ENCODE assay signal across 19 cellular contexts in the genomic region with DNA sequence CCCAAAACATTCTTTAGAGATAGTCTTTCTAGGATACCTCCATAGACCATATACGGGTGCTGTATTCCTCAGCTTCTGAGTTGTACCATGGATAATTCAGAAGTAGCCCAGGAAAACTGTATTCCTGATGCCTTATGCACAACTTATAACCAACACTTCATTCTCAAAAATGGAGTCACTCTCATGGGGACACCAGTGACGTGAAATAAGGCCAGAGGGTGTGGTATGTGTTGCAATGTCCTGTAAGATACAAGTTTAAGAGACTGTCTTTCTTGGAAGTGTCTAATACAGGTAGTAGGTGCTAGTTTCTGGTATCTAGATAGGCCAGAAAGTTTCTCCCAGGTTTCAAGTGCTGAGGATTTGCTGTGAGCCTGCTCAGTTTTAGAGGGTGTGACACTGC. TPM values are rescaled to one million over a fixed set of nuclear protein-coding genes. Genes with fewer than 3 reads are reported as not detected.
DNase-seq lines count a peak whose midpoint lies in the region; ATAC-seq and TF ChIP-seq lines count a peak whose summit lies in the region.
"Had no signal": no experiment of that assay in that cellular context is flagged by ENCODE, and none has a peak within 500 bp of the region (broad histone marks: within the 10 kb centered on the region; RNA-seq: fewer than 3 reads in every experiment).

No MANE protein-coding gene starts in this region.

- CTCF ChIA-PET in activated CD8-positive, alpha-beta T cell treated with anti-CD3 and anti-CD28 coated beads for 36 hours (lab: Charles Lee), result interaction anchor here (2.1 kb wide), 1 partner anchor 229 kb away, joined by 7 read pairs; no protein-coding TSS in a partner anchor
- CTCF ChIA-PET in activated CD8-positive, alpha-beta T cell treated with anti-CD3 and anti-CD28 coated beads, Interleukin-2, amount 10 ng/mL, durations not matched to agents 7 days and 5 days (lab: Charles Lee), result no interaction called here

- no peak for ATAC-seq in activated CD8-positive, alpha-beta T cell treated with anti-CD3 and anti-CD28 coated beads for 36 hours
- ATAC-seq in activated CD8-positive, alpha-beta T cell treated with anti-CD3 and anti-CD28 coated beads, Interleukin-2, amount 10 ng/mL, durations not matched to agents 7 days and 5 days, result no peak
- ATAC-seq in stimulated activated naive CD8-positive, alpha-beta T cell treated with anti-CD3 and anti-CD28 coated beads, Interleukin-15, amount 100 ng/mL, for 72 hours, result peak; percentile 71
- no peak for ATAC-seq in stimulated activated naive CD8-positive, alpha-beta T cell treated with anti-CD3 and anti-CD28 coated beads, Interleukin-15, Interleukin-2, amounts not matched to agents 100 U/mL and 50 U/mL, for 24 hours
- no peak for ATAC-seq in GM18867 (IDR thresholded peaks at IDR 0.05; ENCODE audit: unreplicated experiment)
- ATAC-seq: A549, PC-3 had no signal

- peak overlapping the region; percentile 52 for H3K27ac Mint-ChIP-seq in activated CD8-positive, alpha-beta T cell treated with anti-CD3 and anti-CD28 coated beads for 36 hours
- no peak overlapping the region for H3K27ac Mint-ChIP-seq in activated CD8-positive, alpha-beta T cell treated with anti-CD3 and anti-CD28 coated beads, Interleukin-2, amount 10 ng/mL, durations not matched to agents 7 days and 5 days
- no peak overlapping the region for H3K27ac Mint-ChIP-seq in stimulated activated naive CD8-positive, alpha-beta T cell treated with anti-CD3 and anti-CD28 coated beads, Interleukin-15, amount 100 ng/mL, for 72 hours
- peak overlapping the region; percentile 33 for H3K27ac Mint-ChIP-seq in chondrocyte (ENCODE audit: unreplicated experiment)

- H3K4me1 Mint-ChIP-seq in activated CD8-positive, alpha-beta T cell treated with anti-CD3 and anti-CD28 coated beads for 36 hours (ENCODE audit: low read depth), result peaks cover 13% of the 10 kb centered on the region
- peaks cover 11% of the 10 kb centered on the region for H3K4me1 Mint-ChIP-seq in activated CD8-positive, alpha-beta T cell treated with anti-CD3 and anti-CD28 coated beads, Interleukin-2, amount 10 ng/mL, durations not matched to agents 7 days and 5 days (ENCODE audit: low read depth)
- H3K4me1 Mint-ChIP-seq in stimulated activated naive CD8-positive, alpha-beta T cell treated with anti-CD3 and anti-CD28 coated beads, Interleukin-15, amount 100 ng/mL, for 72 hours, result no peaks in the 10 kb centered on the region
- H3K4me1 Mint-ChIP-seq in chondrocyte (ENCODE audit: low read depth), result peaks cover 13% of the 10 kb centered on the region

- intact Hi-C loops in activated CD8-positive, alpha-beta T cell treated with anti-CD3 and anti-CD28 coated beads for 36 hours (cut with micrococcal nuclease), result loop anchor here (10.0 kb wide), 1 partner anchor 230 kb away; no protein-coding TSS in a partner anchor

- no peak for DNase-seq in activated CD8-positive, alpha-beta T cell treated with anti-CD3 and anti-CD28 coated beads for 36 hours
- no peak for DNase-seq in activated CD8-positive, alpha-beta T cell treated with anti-CD3 and anti-CD28 coated beads, Interleukin-2, amount 10 ng/mL, durations not matched to agents 7 days and 5 days
- DNase-seq in stimulated activated naive CD8-positive, alpha-beta T cell treated with anti-CD3 and anti-CD28 coated beads, Interleukin-15, amount 100 ng/mL, for 72 hours, result no peak
- DNase-seq in stimulated activated naive CD8-positive, alpha-beta T cell treated with anti-CD3 and anti-CD28 coated beads, Interleukin-15, Interleukin-2, amounts not matched to agents 100 U/mL and 50 U/mL, for 24 hours, result no peak
- no peak for DNase-seq in chondrocyte (ENCODE audit: low spot score)
- DNase-seq in activated CD4-positive, CD25-positive, alpha-beta regulatory T cell (lab: John Stamatoyannopoulos, UW), result no peak
- DNase-seq: DMS79 treated with DMSO at 0.1 percent for 48 hours, GM23248, IMR-90, Karpas-422, NCI-H1436, NCI-H2029, NCI-H345, NCI-H524 treated with DMSO at 0.1 percent for 48 hours, PC-3, RPMI8226, SHP77 treated with DMSO at 0.1 percent for 48 hours had no signal

- no peaks in the 10 kb centered on the region for H3K9me3 Mint-ChIP-seq in activated CD8-positive, alpha-beta T cell treated with anti-CD3 and anti-CD28 coated beads for 36 hours
- no peaks in the 10 kb centered on the region for H3K9me3 Mint-ChIP-seq in activated CD8-positive, alpha-beta T cell treated with anti-CD3 and anti-CD28 coated beads, Interleukin-2, amount 10 ng/mL, durations not matched to agents 7 days and 5 days (ENCODE audit: insufficient read depth)
- H3K9me3 Mint-ChIP-seq in stimulated activated naive CD8-positive, alpha-beta T cell treated with anti-CD3 and anti-CD28 coated beads, Interleukin-15, amount 100 ng/mL, for 72 hours, result peaks cover 0 to 4% of the 10 kb centered on the region in 2 donors
- no peaks in the 10 kb centered on the region for H3K9me3 Mint-ChIP-seq in chondrocyte (ENCODE audit: low read depth)

- peaks cover 17% of the 10 kb centered on the region for H3K36me3 Mint-ChIP-seq in activated CD8-positive, alpha-beta T cell treated with anti-CD3 and anti-CD28 coated beads for 36 hours (ENCODE audit: low read depth)
- H3K36me3 Mint-ChIP-seq in activated CD8-positive, alpha-beta T cell treated with anti-CD3 and anti-CD28 coated beads, Interleukin-2, amount 10 ng/mL, durations not matched to agents 7 days and 5 days (ENCODE audit: low read depth), result peaks cover 57% of the 10 kb centered on the region
- peaks cover 10% of the 10 kb centered on the region for H3K36me3 Mint-ChIP-seq in chondrocyte (ENCODE audit: low read depth)

- POLR2A ChIA-PET in activated CD8-positive, alpha-beta T cell treated with anti-CD3 and anti-CD28 coated beads for 36 hours (lab: Charles Lee), result interaction anchor here (1.7 kb wide), 1 partner anchor 83 kb away, joined by 3 read pairs; no protein-coding TSS in a partner anchor
- POLR2A ChIA-PET in activated CD8-positive, alpha-beta T cell treated with anti-CD3 and anti-CD28 coated beads, Interleukin-2, amount 10 ng/mL, durations not matched to agents 7 days and 5 days (lab: Charles Lee), result no interaction called here

- no peak overlapping the region for H3K4me3 Mint-ChIP-seq in activated CD8-positive, alpha-beta T cell treated with anti-CD3 and anti-CD28 coated beads for 36 hours
- H3K4me3 Mint-ChIP-seq in activated CD8-positive, alpha-beta T cell treated with anti-CD3 and anti-CD28 coated beads, Interleukin-2, amount 10 ng/mL, durations not matched to agents 7 days and 5 days, result no peak overlapping the region
- no peak overlapping the region for H3K4me3 Mint-ChIP-seq in stimulated activated naive CD8-positive, alpha-beta T cell treated with anti-CD3 and anti-CD28 coated beads, Interleukin-15, amount 100 ng/mL, for 72 hours
- no peak overlapping the region for H3K4me3 Mint-ChIP-seq in chondrocyte (ENCODE audit: unreplicated experiment)

- H3K27me3 Mint-ChIP-seq in activated CD8-positive, alpha-beta T cell treated with anti-CD3 and anti-CD28 coated beads for 36 hours, result no peaks in the 10 kb centered on the region
- H3K27me3 Mint-ChIP-seq in activated CD8-positive, alpha-beta T cell treated with anti-CD3 and anti-CD28 coated beads, Interleukin-2, amount 10 ng/mL, durations not matched to agents 7 days and 5 days (ENCODE audit: low read depth), result no peaks in the 10 kb centered on the region
- no peaks in the 10 kb centered on the region for H3K27me3 Mint-ChIP-seq in stimulated activated naive CD8-positive, alpha-beta T cell treated with anti-CD3 and anti-CD28 coated beads, Interleukin-15, amount 100 ng/mL, for 72 hours
- no peaks in the 10 kb centered on the region for H3K27me3 Mint-ChIP-seq in chondrocyte (ENCODE audit: low read depth)

- no peak for TF ChIP-seq CTCF in activated CD8-positive, alpha-beta T cell treated with anti-CD3 and anti-CD28 coated beads for 36 hours (IDR thresholded peaks at IDR 0.05)
- TF ChIP-seq CTCF in chondrocyte (IDR thresholded peaks at IDR 0.05), result no peak

RNA-seq across cellular contexts. Expression of a gene that starts 36.1 kb away (rescaled TPM):
- 100 to 1,000 TPM; 113 to 115 TPM for total RNA-seq in activated CD8-positive, alpha-beta T cell treated with anti-CD3 and anti-CD28 coated beads for 36 hours
- 100 to 1,000 TPM; 102 to 109 TPM for total RNA-seq in activated CD8-positive, alpha-beta T cell treated with anti-CD3 and anti-CD28 coated beads, Interleukin-2, amount 10 ng/mL, durations not matched to agents 7 days and 5 days
- 79.5 to 105 TPM (median 102 TPM) in 3 replicates for total RNA-seq in chondrocyte

Comparison
In these comparisons a context has a peak if more than half of its experiments do, and no peak if none do; other contexts are left out.
1. H3K27ac Mint-ChIP-seq: peak in activated CD8-positive, alpha-beta T cell treated with anti-CD3 and anti-CD28 coated beads for 36 hours (single experiment) and chondrocyte (single experiment); none in activated CD8-positive, alpha-beta T cell treated with anti-CD3 and anti-CD28 coated beads, Interleukin-2, amount 10 ng/mL, durations not matched to agents 7 days and 5 days (single experiment) and stimulated activated naive CD8-positive, alpha-beta T cell treated with anti-CD3 and anti-CD28 coated beads, Interleukin-15, amount 100 ng/mL, for 72 hours (0 of 2).